In the genomic region with DNA sequence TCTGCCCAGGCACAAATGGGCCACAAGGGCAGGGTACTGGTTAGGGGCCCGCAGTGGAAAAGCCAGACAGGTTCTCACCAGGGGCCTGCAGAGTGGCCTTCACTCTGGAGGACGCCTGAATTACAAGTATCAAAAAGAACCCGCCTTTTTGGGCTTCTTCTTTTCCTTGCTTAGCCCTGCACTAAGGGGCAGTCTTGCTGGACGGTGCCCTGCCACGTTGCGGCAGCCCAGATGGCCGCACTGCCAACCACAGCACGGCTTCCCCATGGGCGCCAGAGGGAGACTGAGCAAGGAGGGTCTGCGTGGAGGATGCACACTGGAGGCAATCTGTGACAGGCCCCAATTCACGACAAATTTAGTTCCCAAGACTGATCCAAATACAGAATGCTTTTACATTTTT, we compare ENCODE assay signal across 19 cellular contexts. TPM values are rescaled to one million over a fixed set of nuclear protein-coding genes. Genes with fewer than 3 reads are reported as not detected.
A peak's percentile ranks its signal among the peaks of the same experiment; 100 is the strongest.
DNase-seq lines count a peak whose midpoint lies in the region; ATAC-seq and TF ChIP-seq lines count a peak whose summit lies in the region.
"Had no signal": no experiment of that assay in that cellular context is flagged by ENCODE, and none has a peak within 500 bp of the region (broad histone marks: within the 10 kb centered on the region; RNA-seq: fewer than 3 reads in every experiment).

No MANE protein-coding gene starts in this region.

- no peak overlapping the region for H3K27ac Mint-ChIP-seq in activated CD8-positive, alpha-beta T cell treated with anti-CD3 and anti-CD28 coated beads, Interleukin-2, amount 10 ng/mL, durations not matched to agents 7 days and 5 days
- H3K27ac Mint-ChIP-seq in activated CD8-positive, alpha-beta T cell treated with anti-CD3 and anti-CD28 coated beads for 36 hours = no peak overlapping the region
- H3K27ac Mint-ChIP-seq in glutamatergic neuron (ENCODE audit: unreplicated experiment) = peak overlapping the region; percentile 90
- H3K27ac Mint-ChIP-seq: CD4-positive, alpha-beta memory T cell; HFFc6 had no signal

- H3K4me1 ChIP-seq in SJCRH30 (peaks cover 11% of the 10 kb centered on the region), sigmoid colon (no peaks in the 10 kb centered on the region)
- H3K4me1 ChIP-seq: BLaER1 had no signal

- ATAC-seq in activated CD8-positive, alpha-beta T cell treated with anti-CD3 and anti-CD28 coated beads, Interleukin-2, amount 10 ng/mL, durations not matched to agents 7 days and 5 days = peak; percentile 23
- no peak for ATAC-seq in activated CD8-positive, alpha-beta T cell treated with anti-CD3 and anti-CD28 coated beads for 36 hours
- ATAC-seq in sciatic nerve = no peak
- ATAC-seq in GM21515 (IDR thresholded peaks at IDR 0.05; ENCODE audit: unreplicated experiment) = no peak
- ATAC-seq: HCT116 had no signal

- POLR2A ChIA-PET in activated CD8-positive, alpha-beta T cell treated with anti-CD3 and anti-CD28 coated beads, Interleukin-2, amount 10 ng/mL, durations not matched to agents 7 days and 5 days (lab: Charles Lee) = no interaction called here
- POLR2A ChIA-PET in activated CD8-positive, alpha-beta T cell treated with anti-CD3 and anti-CD28 coated beads for 36 hours (lab: Charles Lee) = interaction anchor here (0.7 kb wide), 1 partner anchor 40 kb away, joined by 3 read pairs; no protein-coding TSS in a partner anchor

- CTCF ChIA-PET in activated CD8-positive, alpha-beta T cell treated with anti-CD3 and anti-CD28 coated beads, Interleukin-2, amount 10 ng/mL, durations not matched to agents 7 days and 5 days (lab: Charles Lee) = no interaction called here
- CTCF ChIA-PET in activated CD8-positive, alpha-beta T cell treated with anti-CD3 and anti-CD28 coated beads for 36 hours (lab: Charles Lee) = no interaction called here

- no peaks in the 10 kb centered on the region for H3K4me1 Mint-ChIP-seq in activated CD8-positive, alpha-beta T cell treated with anti-CD3 and anti-CD28 coated beads, Interleukin-2, amount 10 ng/mL, durations not matched to agents 7 days and 5 days (ENCODE audit: low read depth)
- no peaks in the 10 kb centered on the region for H3K4me1 Mint-ChIP-seq in activated CD8-positive, alpha-beta T cell treated with anti-CD3 and anti-CD28 coated beads for 36 hours (ENCODE audit: low read depth)
- H3K4me1 Mint-ChIP-seq in glutamatergic neuron (ENCODE audit: low read depth, unreplicated experiment) = peaks cover 51% of the 10 kb centered on the region
- H3K4me1 Mint-ChIP-seq: CD14-positive monocyte; CD4-positive, alpha-beta memory T cell had no signal

- no peak overlapping the region for H3K4me3 Mint-ChIP-seq in activated CD8-positive, alpha-beta T cell treated with anti-CD3 and anti-CD28 coated beads, Interleukin-2, amount 10 ng/mL, durations not matched to agents 7 days and 5 days
- H3K4me3 Mint-ChIP-seq in activated CD8-positive, alpha-beta T cell treated with anti-CD3 and anti-CD28 coated beads for 36 hours = no peak overlapping the region
- H3K4me3 Mint-ChIP-seq in glutamatergic neuron (ENCODE audit: unreplicated experiment) = no peak overlapping the region
- H3K4me3 Mint-ChIP-seq: CD14-positive monocyte; CD4-positive, alpha-beta memory T cell; HFFc6 had no signal

- H3K4me3 ChIP-seq in SJCRH30 (no peak overlapping the region), sigmoid colon (no peak overlapping the region)
- H3K4me3 ChIP-seq: BLaER1 had no signal

- no peak for TF ChIP-seq CTCF in activated CD8-positive, alpha-beta T cell treated with anti-CD3 and anti-CD28 coated beads for 36 hours (IDR thresholded peaks at IDR 0.05)
- TF ChIP-seq CTCF in glutamatergic neuron (IDR thresholded peaks at IDR 0.05; ENCODE audit: partially characterized antibody, unreplicated experiment) (no peak), sigmoid colon (IDR thresholded peaks at IDR 0.05) (no peak)

- H3K9me3 Mint-ChIP-seq in activated CD8-positive, alpha-beta T cell treated with anti-CD3 and anti-CD28 coated beads, Interleukin-2, amount 10 ng/mL, durations not matched to agents 7 days and 5 days (ENCODE audit: insufficient read depth) = no peaks in the 10 kb centered on the region
- H3K9me3 Mint-ChIP-seq in activated CD8-positive, alpha-beta T cell treated with anti-CD3 and anti-CD28 coated beads for 36 hours = no peaks in the 10 kb centered on the region
- H3K9me3 Mint-ChIP-seq in glutamatergic neuron (ENCODE audit: unreplicated experiment) = peaks cover 6% of the 10 kb centered on the region
- H3K9me3 Mint-ChIP-seq: CD14-positive monocyte; CD4-positive, alpha-beta memory T cell; HFFc6 had no signal

- H3K36me3 ChIP-seq in SJCRH30 (peaks cover 21% of the 10 kb centered on the region), sigmoid colon (peaks cover 0 to 44% (median 17%) of the 10 kb centered on the region in 4 donors)

- H3K27me3 Mint-ChIP-seq in activated CD8-positive, alpha-beta T cell treated with anti-CD3 and anti-CD28 coated beads, Interleukin-2, amount 10 ng/mL, durations not matched to agents 7 days and 5 days (ENCODE audit: low read depth) = no peaks in the 10 kb centered on the region
- H3K27me3 Mint-ChIP-seq in activated CD8-positive, alpha-beta T cell treated with anti-CD3 and anti-CD28 coated beads for 36 hours = no peaks in the 10 kb centered on the region
- peaks cover 2% of the 10 kb centered on the region for H3K27me3 Mint-ChIP-seq in glutamatergic neuron (ENCODE audit: unreplicated experiment)
- H3K27me3 Mint-ChIP-seq: CD4-positive, alpha-beta memory T cell had no signal

- H3K9me3 ChIP-seq in SJCRH30 (replicated peaks) (no peaks in the 10 kb centered on the region), sigmoid colon (no peaks in the 10 kb centered on the region)
- H3K9me3 ChIP-seq: BLaER1 had no signal

- TF ChIP-seq POLR2A in sigmoid colon (IDR thresholded peaks at IDR 0.05) = no peak

- no peak for TF ChIP-seq EP300 in sigmoid colon (IDR thresholded peaks at IDR 0.05)

- peaks cover 31% of the 10 kb centered on the region for H3K36me3 Mint-ChIP-seq in activated CD8-positive, alpha-beta T cell treated with anti-CD3 and anti-CD28 coated beads, Interleukin-2, amount 10 ng/mL, durations not matched to agents 7 days and 5 days (ENCODE audit: low read depth)
- H3K36me3 Mint-ChIP-seq in activated CD8-positive, alpha-beta T cell treated with anti-CD3 and anti-CD28 coated beads for 36 hours (ENCODE audit: low read depth) = peaks cover 13% of the 10 kb centered on the region
- no peaks in the 10 kb centered on the region for H3K36me3 Mint-ChIP-seq in glutamatergic neuron (ENCODE audit: unreplicated experiment)

- no peaks in the 10 kb centered on the region for H3K27me3 ChIP-seq in SJCRH30
- no peaks in the 10 kb centered on the region for H3K27me3 ChIP-seq in sigmoid colon
- H3K27me3 ChIP-seq: BLaER1 had no signal

- intact Hi-C loops in activated CD8-positive, alpha-beta T cell treated with anti-CD3 and anti-CD28 coated beads for 36 hours (cut with micrococcal nuclease) = no loop called here
- intact Hi-C loops in sciatic nerve (cut with DNase I) = no loop called here
- intact Hi-C loops in sigmoid colon (cut with DNase I) = no loop called here

- no peak for DNase-seq in activated CD8-positive, alpha-beta T cell treated with anti-CD3 and anti-CD28 coated beads, Interleukin-2, amount 10 ng/mL, durations not matched to agents 7 days and 5 days
- no peak for DNase-seq in activated CD8-positive, alpha-beta T cell treated with anti-CD3 and anti-CD28 coated beads for 36 hours
- no peak for DNase-seq in SJCRH30
- no peak for DNase-seq in glutamatergic neuron
- DNase-seq in sciatic nerve (ENCODE audit: low spot score) = peak; percentile 23
- DNase-seq in sigmoid colon = no peak
- DNase-seq: 8988T; CD4-positive, alpha-beta memory T cell; DMS153; DMS79; GDM1; GOT3; H7; HFFc6 had no signal

- peak overlapping the region; percentile 62; the same call in 1 of the 2 replicates for H3K27ac ChIP-seq in SJCRH30
- H3K27ac ChIP-seq in sigmoid colon = no peak overlapping the region
- H3K27ac ChIP-seq: BLaER1, HL-60 had no signal

- WGBS in sigmoid colon, 2 donors = 96% methylated on average over 11 of the region's 11 CpGs

RNA-seq across cellular contexts. Expression of gene CDK2AP1, which starts 18.3 kb away (rescaled TPM):
- total RNA-seq in activated CD8-positive, alpha-beta T cell treated with anti-CD3 and anti-CD28 coated beads, Interleukin-2, amount 10 ng/mL, durations not matched to agents 7 days and 5 days = 10 to 100 TPM; 58.3 to 58.4 TPM
- 100 to 1,000 TPM; 108 to 111 TPM for total RNA-seq in activated CD8-positive, alpha-beta T cell treated with anti-CD3 and anti-CD28 coated beads for 36 hours
- 369 and 389 TPM in 2 replicates for total RNA-seq in SJCRH30 (2014; rRNA removed; shearing (Covaris generic))
- 135 TPM for total RNA-seq in glutamatergic neuron (ENCODE audit: unreplicated experiment)
- total RNA-seq in sciatic nerve = 80.8 TPM
- total RNA-seq in sigmoid colon = 100 to 1,000 TPM in 3 of 4 donors, 10 to 100 TPM in 1; 98.0 to 153 (median 127) TPM
- 100 to 1,000 TPM in 1 of 3 donors, 10 to 100 TPM in 2; 56.9 to 102 (median 95.5) TPM for polyA plus RNA-seq in sigmoid colon

RNA-seq across cellular contexts. Expression of gene MTRFR, which starts 56.7 kb away (rescaled TPM):
- 10 to 100 TPM; 28.2 to 30.0 TPM for total RNA-seq in activated CD8-positive, alpha-beta T cell treated with anti-CD3 and anti-CD28 coated beads, Interleukin-2, amount 10 ng/mL, durations not matched to agents 7 days and 5 days
- total RNA-seq in activated CD8-positive, alpha-beta T cell treated with anti-CD3 and anti-CD28 coated beads for 36 hours = 10 to 100 TPM; 28.1 to 31.0 TPM
- total RNA-seq in SJCRH30 (2014; rRNA removed; shearing (Covaris generic)) = 16.9 and 19.8 TPM in 2 replicates
- total RNA-seq in glutamatergic neuron (ENCODE audit: unreplicated experiment) (11.1 TPM), sciatic nerve (10.3 TPM), sigmoid colon (10 to 100 TPM in 3 of 4 donors, 1 to 10 TPM in 1; 9.3 to 19.1 (median 13.5) TPM)
- polyA plus RNA-seq in sigmoid colon = 10 to 100 TPM in 1 of 3 donors, 1 to 10 TPM in 2; 7.8 to 16.3 (median 9.7) TPM

RNA-seq across cellular contexts. Expression of gene MPHOSPH9, which starts 57.0 kb away (rescaled TPM):
- total RNA-seq in activated CD8-positive, alpha-beta T cell treated with anti-CD3 and anti-CD28 coated beads, Interleukin-2, amount 10 ng/mL, durations not matched to agents 7 days and 5 days = 100 to 1,000 TPM; 148 to 149 TPM
- 100 to 1,000 TPM in 1 of 2 experiments, 10 to 100 TPM in 1; 96.9 to 101 TPM for total RNA-seq in activated CD8-positive, alpha-beta T cell treated with anti-CD3 and anti-CD28 coated beads for 36 hours
- total RNA-seq in SJCRH30 (2014; rRNA removed; shearing (Covaris generic)) = 68.7 and 78.2 TPM in 2 replicates
- total RNA-seq in glutamatergic neuron (ENCODE audit: unreplicated experiment) = 38.4 TPM
- total RNA-seq in sciatic nerve = 22.9 TPM
- 10 to 100 TPM; 17.4 to 47.6 (median 22.6) TPM for total RNA-seq in sigmoid colon
- polyA plus RNA-seq in sigmoid colon = 10 to 100 TPM in 1 of 3 donors, 1 to 10 TPM in 2; 4.2 to 10.2 (median 4.2) TPM
